Comparison of ENCODE assay signal across 8 cellular contexts in genomic region chr13:45339399-45339798, GRCh38. TPM values are rescaled to one million over a fixed set of nuclear protein-coding genes. Genes with fewer than 3 reads are reported as not detected.
A peak's percentile ranks its signal among the peaks of the same experiment; 100 is the strongest.
DNase-seq lines count a peak whose midpoint lies in the region; ATAC-seq and TF ChIP-seq lines count a peak whose summit lies in the region.

No MANE protein-coding gene starts in this region.

- no peak overlapping the region for H2AFZ ChIP-seq in Loucy (ENCODE audit: low read length)

- H3K27me3 ChIP-seq in BJ (ENCODE audit: control insufficient read depth, insufficient read depth, low read length) (no peaks in the 10 kb centered on the region), Loucy (ENCODE audit: insufficient read depth, low read length, poor library complexity, severe bottlenecking) (peaks cover 12% of the 10 kb centered on the region), dorsolateral prefrontal cortex (no peaks in the 10 kb centered on the region)

- peak overlapping the region; percentile 100 for H3K9ac ChIP-seq in Loucy (ENCODE audit: low read depth, low read length, poor library complexity, severe bottlenecking)

- ATAC-seq in natural killer cell treated with Interleukin-12 subunit alpha and Interleukin-12 subunit beta and Interleukin-15 and Interleukin-18, amount 100 ng/mL, for 72 hours, result no peak

- H3K4me2 ChIP-seq in Loucy (ENCODE audit: low read depth, low read length, poor library complexity, severe bottlenecking), result peak overlapping the region; percentile 92

- H3K79me2 ChIP-seq in Loucy (ENCODE audit: insufficient read depth, low read length), result peaks cover 79% of the 10 kb centered on the region

- H3K27ac ChIP-seq in dorsolateral prefrontal cortex, result peak overlapping the region in 48 of 59 donors; percentile 0 to 100 (median 100)

- H3K4me3 ChIP-seq in BJ (ENCODE audit: low read depth, low read length), result peak overlapping the region; percentile 98
- H3K4me3 ChIP-seq in Loucy (ENCODE audit: low read length, poor library complexity, severe bottlenecking), result peak overlapping the region; percentile 91
- peak overlapping the region in 58 of 59 donors; percentile 58 to 100 (median 96) for H3K4me3 ChIP-seq in dorsolateral prefrontal cortex

- H3K27ac Mint-ChIP-seq in natural killer cell treated with Interleukin-12 subunit alpha and Interleukin-12 subunit beta and Interleukin-15 and Interleukin-18, amount 100 ng/mL, for 72 hours, result peak overlapping the region; percentile 75 to 83

- H3K36me3 Mint-ChIP-seq in natural killer cell treated with Interleukin-12 subunit alpha and Interleukin-12 subunit beta and Interleukin-15 and Interleukin-18, amount 100 ng/mL, for 72 hours, result peaks cover 54% of the 10 kb centered on the region

- H3K36me3 ChIP-seq in BJ (ENCODE audit: control insufficient read depth, insufficient read depth, low read length) (peaks cover 22% of the 10 kb centered on the region), Loucy (ENCODE audit: insufficient read depth, low read length) (peaks cover 51% of the 10 kb centered on the region)

- peaks cover 62% of the 10 kb centered on the region for H4K20me1 ChIP-seq in Loucy (ENCODE audit: insufficient read depth, low read length, poor library complexity, severe bottlenecking)

- H3K27me3 Mint-ChIP-seq in natural killer cell treated with Interleukin-12 subunit alpha and Interleukin-12 subunit beta and Interleukin-15 and Interleukin-18, amount 100 ng/mL, for 72 hours, result no peaks in the 10 kb centered on the region

- H3K9me2 ChIP-seq in Loucy (replicated peaks; ENCODE audit: low read depth, low read length), result no peaks in the 10 kb centered on the region

- H3K4me1 ChIP-seq in Loucy (ENCODE audit: insufficient read depth, low read length, poor library complexity, severe bottlenecking), result peaks cover 61% of the 10 kb centered on the region

- peaks cover 2% of the 10 kb centered on the region for H3K9me3 Mint-ChIP-seq in natural killer cell treated with Interleukin-12 subunit alpha and Interleukin-12 subunit beta and Interleukin-15 and Interleukin-18, amount 100 ng/mL, for 72 hours

- POLR2A ChIA-PET in BJ (lab: Charles Lee) (no interaction called here), HEK293T (lab: Yijun Ruan, JAX) (no interaction called here)

- peaks cover 11% of the 10 kb centered on the region for H3F3A ChIP-seq in Loucy (ENCODE audit: low read depth)

- CTCF ChIA-PET in BJ (lab: Yijun Ruan, JAX), result interaction anchor here (1.3 kb wide), 1 partner anchor 8 kb away, joined by 3 read pairs; no protein-coding TSS in a partner anchor
- CTCF ChIA-PET in HEK293T (lab: Yijun Ruan, JAX), result no interaction called here

- intact Hi-C loops in dorsolateral prefrontal cortex (cut with DNase I), result no loop called here

- peak overlapping the region; percentile 73 for H3K4me3 Mint-ChIP-seq in natural killer cell treated with Interleukin-12 subunit alpha and Interleukin-12 subunit beta and Interleukin-15 and Interleukin-18, amount 100 ng/mL, for 72 hours

- peaks cover 59 to 63% of the 10 kb centered on the region in 2 donors for H3K4me1 Mint-ChIP-seq in natural killer cell treated with Interleukin-12 subunit alpha and Interleukin-12 subunit beta and Interleukin-15 and Interleukin-18, amount 100 ng/mL, for 72 hours (ENCODE audit: low read depth in 2 of 2)

- H3K9me3 ChIP-seq in Loucy (ENCODE audit: insufficient read depth, low read depth, low read length), result no peaks in the 10 kb centered on the region

- no peak for DNase-seq in BJ (ENCODE audit: low read depth)
- no peak for DNase-seq in dorsolateral prefrontal cortex
- no peak for DNase-seq in natural killer cell treated with Interleukin-12 subunit alpha and Interleukin-12 subunit beta and Interleukin-15 and Interleukin-18, amount 100 ng/mL, for 72 hours (ENCODE audit: low spot score)
- DNase-seq in COLO829 (ENCODE audit: low spot score), result no peak
- DNase-seq in HEK293T (ENCODE audit: extremely low spot score), result no peak
- no peak for DNase-seq in GM19238 (ENCODE audit: insufficient read length, low spot score)
- DNase-seq in NCI-H524 (lab: John Stamatoyannopoulos, UW), result no peak

- TF ChIP-seq CTCF in BJ (IDR thresholded peaks at IDR 0.05; ENCODE audit: insufficient read depth, low read depth, low read length) (no peak), Loucy (conservative IDR thresholded peaks at IDR 0.05; ENCODE audit: low read length) (no peak), dorsolateral prefrontal cortex (IDR thresholded peaks at IDR 0.05 in 54 of 56, conservative IDR thresholded peaks at IDR 0.05 in 2 of 56; ENCODE audit: low read depth in 1 of 56, partially characterized antibody in 56 of 56) (no peak)

TF ChIP-seq in HEK293T, 16 proteins besides CTCF, POLR2A, EP300 and RAD21:
- no peak for TF ChIP-seq LEF1 (IDR thresholded peaks at IDR 0.05; ENCODE audit: borderline replicate concordance)
- TF ChIP-seq HDGF (IDR thresholded peaks at IDR 0.05; ENCODE audit: borderline replicate concordance), result no peak
- TF ChIP-seq ZNF384 (IDR thresholded peaks at IDR 0.05), result no peak
- TF ChIP-seq ELF4 (IDR thresholded peaks at IDR 0.05), result no peak
- TF ChIP-seq CTBP1 (IDR thresholded peaks at IDR 0.05; ENCODE audit: borderline replicate concordance), result no peak
- no peak for TF ChIP-seq PKNOX1 (IDR thresholded peaks at IDR 0.05)
- no peak for TF ChIP-seq SP1 (IDR thresholded peaks at IDR 0.05)
- no peak for TF ChIP-seq FOXA1 (IDR thresholded peaks at IDR 0.05)
- TF ChIP-seq TARDBP (IDR thresholded peaks at IDR 0.05), result no peak
- no peak for TF ChIP-seq FOXK2 (IDR thresholded peaks at IDR 0.05)
- no peak for TF ChIP-seq NFRKB (IDR thresholded peaks at IDR 0.05)
- no peak for TF ChIP-seq SUZ12 (IDR thresholded peaks at IDR 0.05)
- no peak for TF ChIP-seq L3MBTL2 (conservative IDR thresholded peaks at IDR 0.05)

RNA-seq across cellular contexts. Expression of gene TPT1, which starts 1.6 kb away (rescaled TPM):
- 2,445 and 5,635 TPM in 2 replicates for polyA plus RNA-seq in BJ (2011; rRNA removed)
- polyA minus RNA-seq in BJ (2011; rRNA and poly(A)+ RNA removed), result 856 and 1,154 TPM in 2 replicates
- total RNA-seq in dorsolateral prefrontal cortex, result 1,000 to 10,000 TPM in 26 of 120 experiments, 100 to 1,000 TPM in 94; 620 to 1,435 (median 896) TPM
- 1,000 to 10,000 TPM; 1,832 to 3,365 TPM for total RNA-seq in natural killer cell treated with Interleukin-12 subunit alpha and Interleukin-12 subunit beta and Interleukin-15 and Interleukin-18, amount 100 ng/mL, for 72 hours
